13 cellular contexts compared by ENCODE assay signal in the genomic region with DNA sequence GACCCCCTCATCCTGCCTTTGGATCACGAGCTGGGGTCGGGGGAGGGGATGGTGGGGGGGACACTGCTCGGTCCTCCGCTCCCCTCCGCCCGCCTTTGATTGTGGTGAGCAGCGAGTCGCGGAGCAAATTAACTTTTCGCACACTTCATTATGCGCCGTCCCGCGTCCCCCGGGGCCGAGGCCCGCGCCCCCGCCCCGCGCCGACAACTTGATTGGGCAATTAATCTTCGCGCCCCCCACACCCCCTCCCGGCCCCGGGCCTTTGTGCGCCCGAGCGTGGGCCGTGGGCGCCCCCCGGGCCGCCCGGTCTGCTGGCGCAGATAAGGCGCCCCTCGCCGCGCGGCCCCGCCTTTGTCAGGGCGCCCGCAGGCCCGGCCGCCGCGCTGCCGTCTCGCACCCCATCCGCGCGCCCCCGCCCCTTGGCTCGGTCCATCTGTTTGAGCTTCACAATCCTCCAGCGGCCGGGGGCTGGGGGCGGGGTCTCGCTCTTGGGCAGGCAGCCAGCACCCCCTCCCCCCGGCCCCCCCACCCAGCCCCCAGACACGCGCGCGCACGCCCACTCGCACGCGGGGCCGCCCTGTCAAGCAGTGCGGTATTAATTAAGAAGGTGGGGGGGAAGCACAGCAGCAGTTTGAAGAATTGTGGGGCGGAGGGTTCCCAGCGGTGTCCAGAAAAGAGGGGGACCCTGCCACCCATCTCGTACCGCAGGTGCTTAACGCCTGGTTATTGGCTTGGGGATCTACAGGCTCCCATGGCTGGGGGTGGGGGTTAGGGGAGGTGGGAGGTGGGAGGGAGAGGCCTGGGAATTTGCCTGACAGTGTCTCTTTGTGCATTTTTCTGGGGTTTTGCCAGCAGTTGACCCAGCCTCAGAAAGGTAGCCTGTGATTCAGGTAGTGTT. TPM values are rescaled to one million over a fixed set of nuclear protein-coding genes. Genes with fewer than 3 reads are reported as not detected.
DNase-seq lines count a peak whose midpoint lies in the region; ATAC-seq and TF ChIP-seq lines count a peak whose summit lies in the region.
"Had no signal": no experiment of that assay in that cellular context is flagged by ENCODE, and none has a peak within 500 bp of the region (broad histone marks: within the 10 kb centered on the region; RNA-seq: fewer than 3 reads in every experiment).

No MANE protein-coding gene starts in this region.

- H3K27me3 ChIP-seq in WERI-Rb-1 (ENCODE audit: insufficient read depth, low read depth, severe bottlenecking) (no peaks in the 10 kb centered on the region), iPS-20b (ENCODE audit: insufficient read depth, low read length) (peaks cover 39% of the 10 kb centered on the region), spleen (replicated peaks in 1 of 7) (peaks cover 0 to 68% (median 21%) of the 10 kb centered on the region in 7 donors)

- peak overlapping the region; percentile 74 for H3K27ac ChIP-seq in WERI-Rb-1
- H3K27ac ChIP-seq in iPS-20b (ENCODE audit: low read length) = no peak overlapping the region
- H3K27ac ChIP-seq in spleen = no peak overlapping the region

- ATAC-seq in GM21825 (IDR thresholded peaks at IDR 0.05; ENCODE audit: unreplicated experiment) = no peak
- ATAC-seq: activated CD8-positive, alpha-beta T cell treated with anti-CD3 and anti-CD28 coated beads for 36 hours had no signal

- WGBS in spleen, 5 donors = 12 to 40% (median 15%) methylated on average over 10 to 74 of the region's 74 CpGs

- intact Hi-C loops in spleen (cut with DNase I; ENCODE audit: low total_unique reads) = no loop called here

- H3K4me1 ChIP-seq in iPS-20b (ENCODE audit: insufficient read depth, low read length) = peaks cover 4% of the 10 kb centered on the region; the same call in 1 of the 2 replicates
- H3K4me1 ChIP-seq in spleen = peaks cover 0 to 7% (median 0%) of the 10 kb centered on the region in 6 donors

- no peak for TF ChIP-seq CTCF in WERI-Rb-1 (IDR thresholded peaks at IDR 0.05; ENCODE audit: low read depth, low read length)
- no peak for TF ChIP-seq CTCF in spleen (IDR thresholded peaks at IDR 0.05 in 8 of 11, conservative IDR thresholded peaks at IDR 0.05 in 3 of 11)

- H3K4me3 ChIP-seq in WERI-Rb-1 (ENCODE audit: low read depth, low read length) (peak overlapping the region; percentile 41), iPS-20b (ENCODE audit: low read length) (peak overlapping the region; percentile 58; the same call in 1 of the 2 replicates), spleen (peak overlapping the region in 1 of 8 donors; percentile 22)

- no peaks in the 10 kb centered on the region for H3K36me3 ChIP-seq in WERI-Rb-1
- H3K36me3 ChIP-seq in iPS-20b (ENCODE audit: insufficient read depth, low read depth, low read length) = no peaks in the 10 kb centered on the region
- no peaks in the 10 kb centered on the region for H3K36me3 ChIP-seq in spleen

- peak; percentile 33 for DNase-seq in NCI-H345 (lab: John Stamatoyannopoulos, UW)
- no peak for DNase-seq in NCI-H345 treated with DMSO at 0.1 percent for 48 hours (lab: John Stamatoyannopoulos, UW; ENCODE audit: unreplicated experiment)
- DNase-seq in WERI-Rb-1 = peak; percentile 91
- peak; percentile 41 for DNase-seq in spleen
- no peak for DNase-seq in ecto neural progenitor cell (ENCODE audit: low spot score)
- DNase-seq in stimulated activated CD4-positive, alpha-beta T cell treated with anti-CD3 and anti-CD28 coated beads, Interleukin-15, amount 100 ng/mL, for 24 hours = no peak
- DNase-seq: activated CD8-positive, alpha-beta T cell treated with anti-CD3 and anti-CD28 coated beads for 36 hours; HFFc6; NCI-H2107; T-helper 9 cell had no signal

- TF ChIP-seq POLR2A in spleen (IDR thresholded peaks at IDR 0.05) = no peak

- H3K9me3 ChIP-seq in WERI-Rb-1 (ENCODE audit: severe bottlenecking) = peaks cover 14% of the 10 kb centered on the region
- peaks cover 17% of the 10 kb centered on the region for H3K9me3 ChIP-seq in iPS-20b (ENCODE audit: insufficient read depth, low read depth, low read length)
- peaks cover 0 to 39% (median 30%) of the 10 kb centered on the region in 8 donors for H3K9me3 ChIP-seq in spleen

- no peak overlapping the region for H3K9ac ChIP-seq in iPS-20b (ENCODE audit: low read depth, low read length)

RNA-seq across cellular contexts. Expression of a gene that starts 34.5 kb away (rescaled TPM):
- under 1 TPM in 1 of 7 donors, not detected in 6; 0.09 TPM for total RNA-seq in spleen
- not detected for polyA plus RNA-seq in spleen
- total RNA-seq: activated CD8-positive, alpha-beta T cell treated with anti-CD3 and anti-CD28 coated beads for 36 hours; HFFc6 had no signal
- polyA plus RNA-seq: AG04450 had no signal

RNA-seq across cellular contexts. Expression of a gene that starts 57.1 kb away (rescaled TPM):
- 10 to 100 TPM; 10.6 to 31.3 (median 14.2) TPM for total RNA-seq in spleen
- polyA plus RNA-seq in spleen = 10 to 100 TPM in 1 of 3 donors, 1 to 10 TPM in 2; 4.5 to 11.2 (median 7.0) TPM

RNA-seq across cellular contexts. Expression of a gene that starts 58.2 kb away (rescaled TPM):
- under 1 TPM in 4 of 7 donors, not detected in 3; 0.17 to 0.44 (median 0.27) TPM for total RNA-seq in spleen
- under 1 TPM; 0.03 to 0.08 (median 0.04) TPM for polyA plus RNA-seq in spleen
- total RNA-seq: activated CD8-positive, alpha-beta T cell treated with anti-CD3 and anti-CD28 coated beads for 36 hours had no signal
- polyA plus RNA-seq: AG04450 had no signal

Comparison
In these comparisons a context has a peak if more than half of its experiments do, and no peak if none do; other contexts are left out.
1. DNase-seq: peak in NCI-H345 (single experiment), WERI-Rb-1 (single experiment) and spleen (single experiment); none in NCI-H345 treated with DMSO at 0.1 percent for 48 hours (single experiment), ecto neural progenitor cell (single experiment) and stimulated activated CD4-positive, alpha-beta T cell treated with anti-CD3 and anti-CD28 coated beads, Interleukin-15, amount 100 ng/mL, for 24 hours (single experiment).